In genomic region chr2:143121079-143121478, GRCh38 we compare ENCODE assay signal across 14 cellular contexts. TPM values are rescaled to one million over a fixed set of nuclear protein-coding genes. Genes with fewer than 3 reads are reported as not detected.
DNase-seq lines count a peak whose midpoint lies in the region; ATAC-seq and TF ChIP-seq lines count a peak whose summit lies in the region.
"Had no signal": no experiment of that assay in that cellular context is flagged by ENCODE, and none has a peak within 500 bp of the region (broad histone marks: within the 10 kb centered on the region; RNA-seq: fewer than 3 reads in every experiment).

No MANE protein-coding gene starts in this region.

- no peaks in the 10 kb centered on the region for H3K79me2 ChIP-seq in Loucy (ENCODE audit: insufficient read depth, low read length)

- H3K27ac Mint-ChIP-seq in CD8-positive, alpha-beta T cell: peak overlapping the region; percentile 38
- peak overlapping the region in 1 of 8 donors; percentile 72 for H3K27ac Mint-ChIP-seq in CD8-positive, alpha-beta memory T cell
- H3K27ac Mint-ChIP-seq: activated T-helper 17 cell treated with anti-CD3 and anti-CD28 coated beads, Interleukin-2, amount 50 U/mL, for 72 hours; brain had no signal

- H3K9me3 Mint-ChIP-seq in CD8-positive, alpha-beta T cell: no peaks in the 10 kb centered on the region
- H3K9me3 Mint-ChIP-seq in CD8-positive, alpha-beta memory T cell: no peaks in the 10 kb centered on the region

- H3K36me3 ChIP-seq in CD8-positive, alpha-beta T cell (ENCODE audit: insufficient read depth, low read length): no peaks in the 10 kb centered on the region
- H3K36me3 ChIP-seq in Loucy (ENCODE audit: insufficient read depth, low read length) (no peaks in the 10 kb centered on the region), body of pancreas (replicated peaks in 1 of 2; ENCODE audit: insufficient read depth in 1 of 2, low read depth in 2 of 2) (no peaks in the 10 kb centered on the region)
- H3K36me3 ChIP-seq in CD8-positive, alpha-beta memory T cell (ENCODE audit: insufficient read depth, low read length): no peaks in the 10 kb centered on the region

- intact Hi-C loops in CD8-positive, alpha-beta T cell (cut with DNase I, micrococcal nuclease): loop anchor here (10.0 kb wide), 1 partner anchor 1204 kb away; no protein-coding TSS in a partner anchor
- intact Hi-C loops in body of pancreas (cut with DNase I): no loop called here

- DNase-seq in CD8-positive, alpha-beta T cell: no peak
- no peak for DNase-seq in CD8-positive, alpha-beta memory T cell
- no peak for DNase-seq in body of pancreas
- no peak for DNase-seq in SK-N-DZ (ENCODE audit: low spot score)
- DNase-seq: C1 segment of cervical spinal cord, small intestine had no signal

- H3K9ac ChIP-seq in Loucy (ENCODE audit: low read depth, low read length, poor library complexity, severe bottlenecking): peak overlapping the region; percentile 49

- TF ChIP-seq POLR2A in body of pancreas (IDR thresholded peaks at IDR 0.05): no peak

- H3K4me2 ChIP-seq in Loucy (ENCODE audit: low read depth, low read length, poor library complexity, severe bottlenecking): peak overlapping the region; percentile 53

- 42 to 44% methylated on average over 1 of the region's 1 CpG for WGBS in body of pancreas, 2 donors

- H3K9me3 ChIP-seq in CD8-positive, alpha-beta T cell (ENCODE audit: low read length): no peaks in the 10 kb centered on the region
- no peaks in the 10 kb centered on the region for H3K9me3 ChIP-seq in Loucy (ENCODE audit: insufficient read depth, low read depth, low read length)
- H3K9me3 ChIP-seq in CD8-positive, alpha-beta memory T cell (ENCODE audit: low read length): no peaks in the 10 kb centered on the region
- no peaks in the 10 kb centered on the region for H3K9me3 ChIP-seq in body of pancreas

- no peaks in the 10 kb centered on the region for H3K27me3 ChIP-seq in CD8-positive, alpha-beta T cell (ENCODE audit: insufficient read depth, low read length)
- H3K27me3 ChIP-seq in Loucy (ENCODE audit: insufficient read depth, low read length, poor library complexity, severe bottlenecking): no peaks in the 10 kb centered on the region
- no peaks in the 10 kb centered on the region for H3K27me3 ChIP-seq in CD8-positive, alpha-beta memory T cell (ENCODE audit: insufficient read depth, low read length, poor library complexity, severe bottlenecking)
- H3K27me3 ChIP-seq in body of pancreas: no peaks in the 10 kb centered on the region

- H3K4me3 Mint-ChIP-seq in CD8-positive, alpha-beta T cell: peak overlapping the region; percentile 47
- peak overlapping the region in 1 of 7 donors; percentile 1 for H3K4me3 Mint-ChIP-seq in CD8-positive, alpha-beta memory T cell
- H3K4me3 Mint-ChIP-seq: activated T-helper 17 cell treated with anti-CD3 and anti-CD28 coated beads, Interleukin-2, amount 50 U/mL, for 72 hours; brain had no signal

- ATAC-seq in CD8-positive, alpha-beta T cell: no peak
- ATAC-seq in GM18861 (IDR thresholded peaks at IDR 0.05; ENCODE audit: unreplicated experiment) (peak; percentile 78), GM21786 (IDR thresholded peaks at IDR 0.05; ENCODE audit: unreplicated experiment) (peak; percentile 65), body of pancreas (no peak), esophagus mucosa (no peak)
- ATAC-seq: activated T-helper 17 cell treated with anti-CD3 and anti-CD28 coated beads, Interleukin-2, amount 50 U/mL, for 72 hours; SK-N-SH treated with all-trans-retinoic acid at 6 μM for 48 hours had no signal

- peak overlapping the region; percentile 74 for H2AFZ ChIP-seq in Loucy (ENCODE audit: low read length)

- H3K9me2 ChIP-seq in Loucy (replicated peaks; ENCODE audit: low read depth, low read length): no peaks in the 10 kb centered on the region

- no peak for TF ChIP-seq CTCF in CD8-positive, alpha-beta T cell (IDR thresholded peaks at IDR 0.05)
- TF ChIP-seq CTCF in Loucy (conservative IDR thresholded peaks at IDR 0.05; ENCODE audit: low read length) (no peak), body of pancreas (IDR thresholded peaks at IDR 0.05) (no peak)

- peaks cover 8% of the 10 kb centered on the region for H3K4me1 Mint-ChIP-seq in CD8-positive, alpha-beta T cell (ENCODE audit: low read depth)
- H3K4me1 Mint-ChIP-seq in CD8-positive, alpha-beta memory T cell: peaks cover 0 to 4% (median 0%) of the 10 kb centered on the region in 3 donors
- H3K4me1 Mint-ChIP-seq: brain had no signal

- H3F3A ChIP-seq in Loucy (ENCODE audit: low read depth): no peaks in the 10 kb centered on the region

- H3K4me3 ChIP-seq in CD8-positive, alpha-beta T cell (ENCODE audit: low read depth, low read length): no peak overlapping the region
- H3K4me3 ChIP-seq in Loucy (ENCODE audit: low read length, poor library complexity, severe bottlenecking) (peak overlapping the region; percentile 33), body of pancreas (no peak overlapping the region)
- H3K4me3 ChIP-seq in CD8-positive, alpha-beta memory T cell (ENCODE audit: low read length): no peak overlapping the region

- no peaks in the 10 kb centered on the region for H4K20me1 ChIP-seq in Loucy (ENCODE audit: insufficient read depth, low read length, poor library complexity, severe bottlenecking)

- peaks cover 42% of the 10 kb centered on the region for H3K4me1 ChIP-seq in CD8-positive, alpha-beta T cell (ENCODE audit: insufficient read depth, low read length)
- H3K4me1 ChIP-seq in Loucy (ENCODE audit: insufficient read depth, low read length, poor library complexity, severe bottlenecking): peaks cover 56% of the 10 kb centered on the region
- H3K4me1 ChIP-seq in CD8-positive, alpha-beta memory T cell (ENCODE audit: insufficient read depth, low read length): peaks cover 48% of the 10 kb centered on the region
- H3K4me1 ChIP-seq in body of pancreas: no peaks in the 10 kb centered on the region

- POLR2A ChIA-PET in CD8-positive, alpha-beta T cell (lab: Charles Lee): interaction anchor here (1.2 kb wide), 1 partner anchor 9 kb away, joined by 5 read pairs; no protein-coding TSS in a partner anchor
- POLR2A ChIA-PET in CD8-positive, alpha-beta memory T cell (lab: Charles Lee): interaction anchor here (0.7 kb wide), 1 partner anchor 10 kb away, joined by 3 read pairs; no protein-coding TSS in a partner anchor

- no peaks in the 10 kb centered on the region for H3K27me3 Mint-ChIP-seq in CD8-positive, alpha-beta T cell (ENCODE audit: low read depth)
- peaks cover 0 to 7% of the 10 kb centered on the region in 2 donors for H3K27me3 Mint-ChIP-seq in CD8-positive, alpha-beta memory T cell
- H3K27me3 Mint-ChIP-seq: activated T-helper 17 cell treated with anti-CD3 and anti-CD28 coated beads, Interleukin-2, amount 50 U/mL, for 72 hours had no signal

- H3K27ac ChIP-seq in CD8-positive, alpha-beta T cell (ENCODE audit: low read depth, low read length): no peak overlapping the region
- no peak overlapping the region for H3K27ac ChIP-seq in CD8-positive, alpha-beta memory T cell (ENCODE audit: low read depth, low read length)
- no peak overlapping the region for H3K27ac ChIP-seq in body of pancreas

- no peaks in the 10 kb centered on the region for H3K36me3 Mint-ChIP-seq in CD8-positive, alpha-beta T cell
- peaks cover 0 to 17% (median 2%) of the 10 kb centered on the region in 3 donors for H3K36me3 Mint-ChIP-seq in CD8-positive, alpha-beta memory T cell
- H3K36me3 Mint-ChIP-seq: brain had no signal

- CTCF ChIA-PET in CD8-positive, alpha-beta T cell (lab: Charles Lee): interaction anchor here (0.6 to 1.4 kb wide), 6 partner anchors 9 to 144 kb away, joined by 3 to 10 read pairs (median 6); no protein-coding TSS in a partner anchor
- CTCF ChIA-PET in CD8-positive, alpha-beta memory T cell (lab: Charles Lee): interaction anchor here (1.0 to 1.7 kb wide), 3 partner anchors 9 to 138 kb away, joined by 3 to 5 read pairs (median 5); no protein-coding TSS in a partner anchor

RNA-seq across cellular contexts. Expression of gene ARHGAP15, which starts 8.1 kb away (rescaled TPM):
- 100 to 1,000 TPM; 115 to 119 TPM for total RNA-seq in CD8-positive, alpha-beta T cell
- 10 to 100 TPM; 41.3 to 41.4 TPM for total RNA-seq in CD8-positive, alpha-beta memory T cell
- 328 TPM for polyA plus RNA-seq in CD8-positive, alpha-beta memory T cell
- total RNA-seq in body of pancreas (1 to 10 TPM in 1 of 2 donors, not detected in 1; 1.3 TPM), esophagus mucosa (2.6 TPM)
- polyA plus RNA-seq in SK-N-DZ (2014; cell fraction: cytosol; rRNA removed): not detected in 2 replicates
- not detected in 2 replicates for polyA plus RNA-seq in SK-N-DZ (2014; cell fraction: nucleus; rRNA removed)
- total RNA-seq: M059J had no signal

Comparison
In these comparisons a context has a peak if more than half of its experiments do, and no peak if none do; other contexts are left out.
1. ATAC-seq: peak in GM18861 (single experiment) and GM21786 (single experiment); none in CD8-positive, alpha-beta T cell (single experiment), body of pancreas (single experiment) and esophagus mucosa (single experiment).
2. RNA of gene ARHGAP15, which starts 8.1 kb away (total RNA-seq): 115 to 119 TPM in CD8-positive, alpha-beta T cell and 41.3 to 41.4 TPM in CD8-positive, alpha-beta memory T cell; 2.6 TPM in esophagus mucosa (single experiment) and 1.3 TPM in body of pancreas; every median in the first group is over 10 times any median in the second.